ENCODE assay signal across 9 cellular contexts in genomic region chr1:186183970-186184628, GRCh38.
DNase-seq lines count a peak whose midpoint lies in the region; ATAC-seq, FAIRE-seq and TF ChIP-seq lines count a peak whose summit lies in the region.
"Had no signal": no experiment of that assay in that cellular context is flagged by ENCODE, and none has a peak within 500 bp of the region (broad histone marks: within the 10 kb centered on the region; RNA-seq: fewer than 3 reads in every experiment).

No MANE protein-coding gene starts in this region.

- no peaks in the 10 kb centered on the region for H4K20me1 ChIP-seq in BLaER1

- peaks cover 9% of the 10 kb centered on the region for H3K4me1 ChIP-seq in BLaER1
- H3K4me1 ChIP-seq: adrenal gland had no signal

- no peak overlapping the region for H3K9ac ChIP-seq in BLaER1

- H3K27me3 ChIP-seq in BLaER1, result no peaks in the 10 kb centered on the region; the same call in 1 of the 2 replicates
- H3K27me3 ChIP-seq: adrenal gland had no signal

- no peaks in the 10 kb centered on the region for H3K9me3 ChIP-seq in BLaER1
- H3K9me3 ChIP-seq: adrenal gland had no signal

- no peaks in the 10 kb centered on the region for H3K9me3 Mint-ChIP-seq in activated naive CD4-positive, alpha-beta T cell treated with anti-CD3 and anti-CD28 coated beads for 36 hours

- CTCF ChIA-PET in activated naive CD4-positive, alpha-beta T cell treated with anti-CD3 and anti-CD28 coated beads for 36 hours (lab: Charles Lee), result no interaction called here

- H3K4me3 Mint-ChIP-seq in activated naive CD4-positive, alpha-beta T cell treated with anti-CD3 and anti-CD28 coated beads for 36 hours, result no peak overlapping the region

- DNase-seq in GM20000 (ENCODE audit: low spot score), result peak; percentile 5
- peak; percentile 31 for DNase-seq in choroid plexus epithelial cell (ENCODE audit: low read depth)
- no peak for DNase-seq in GM13976 (ENCODE audit: low spot score)
- no peak for DNase-seq in activated naive CD4-positive, alpha-beta T cell treated with anti-CD3 and anti-CD28 coated beads for 36 hours
- DNase-seq in GM10266 (ENCODE audit: extremely low spot score), result no peak
- no peak for DNase-seq in HTR-8/SVneo (ENCODE audit: insufficient read length, low spot score)
- DNase-seq: adrenal gland had no signal

- TF ChIP-seq CTCF in GM20000 (IDR thresholded peaks at IDR 0.05; ENCODE audit: extremely low read depth, missing control alignments) (no peak), choroid plexus epithelial cell (conservative IDR thresholded peaks at IDR 0.05; ENCODE audit: low read depth, low read length) (no peak), GM13976 (IDR thresholded peaks at IDR 0.05; ENCODE audit: borderline replicate concordance, control extremely low read depth, extremely low read depth, insufficient read depth, missing control alignments) (no peak), GM10266 (IDR thresholded peaks at IDR 0.05; ENCODE audit: control insufficient read depth, insufficient read depth, low read depth, missing control alignments) (no peak)

- peak; percentile 68 for ATAC-seq in HG03342 (IDR thresholded peaks at IDR 0.05; ENCODE audit: unreplicated experiment)

- in situ Hi-C loops in GM13976 (cut with MboI; ENCODE audit: low sequenced_read_pairs, unreplicated experiment), result no loop called here

- no peak for FAIRE-seq in HTR-8/SVneo (lab: Jason Lieb, UNC)

- H3K4me3 ChIP-seq in BLaER1 (no peak overlapping the region), choroid plexus epithelial cell (ENCODE audit: low read depth, low read length) (no peak overlapping the region)

- intact Hi-C loops in activated naive CD4-positive, alpha-beta T cell treated with anti-CD3 and anti-CD28 coated beads for 36 hours (cut with micrococcal nuclease), result no loop called here

- H3K4me2 ChIP-seq in BLaER1, result peak overlapping the region; percentile 25

- H3K27ac ChIP-seq in BLaER1, result no peak overlapping the region
- H3K27ac ChIP-seq: adrenal gland had no signal

- no peaks in the 10 kb centered on the region for H3K36me3 Mint-ChIP-seq in activated naive CD4-positive, alpha-beta T cell treated with anti-CD3 and anti-CD28 coated beads for 36 hours (ENCODE audit: low read depth)

- peaks cover 11% of the 10 kb centered on the region for H3K4me1 Mint-ChIP-seq in activated naive CD4-positive, alpha-beta T cell treated with anti-CD3 and anti-CD28 coated beads for 36 hours (ENCODE audit: low read depth)

- H3K27me3 Mint-ChIP-seq in activated naive CD4-positive, alpha-beta T cell treated with anti-CD3 and anti-CD28 coated beads for 36 hours (ENCODE audit: low read depth), result peaks cover 13% of the 10 kb centered on the region

- no peak overlapping the region for H3K27ac Mint-ChIP-seq in activated naive CD4-positive, alpha-beta T cell treated with anti-CD3 and anti-CD28 coated beads for 36 hours

- H3K36me3 ChIP-seq in BLaER1, result no peaks in the 10 kb centered on the region
- H3K36me3 ChIP-seq: adrenal gland had no signal

Comparison
In these comparisons a context has a peak if more than half of its experiments do, and no peak if none do; other contexts are left out.
1. DNase-seq: peak in GM20000 (single experiment) and choroid plexus epithelial cell (single experiment); none in GM13976 (single experiment), activated naive CD4-positive, alpha-beta T cell treated with anti-CD3 and anti-CD28 coated beads for 36 hours (single experiment), GM10266 (single experiment) and HTR-8/SVneo (single experiment).